8 cellular contexts compared by ENCODE assay signal in genomic region chrX:120468825-120469525, GRCh38. TPM values are rescaled to one million over a fixed set of nuclear protein-coding genes. Genes with fewer than 3 reads are reported as not detected.
A peak's percentile ranks its signal among the peaks of the same experiment; 100 is the strongest.
DNase-seq lines count a peak whose midpoint lies in the region; ATAC-seq, FAIRE-seq and TF ChIP-seq lines count a peak whose summit lies in the region.

TSS of gene LAMP2 (minus strand) at chrX:120469296. CDS start at chrX:120469169, 127 bp downstream.

- no peak within 1 kb of the TSS; the same call in 1 of the 2 replicates for H3K18ac ChIP-seq in H1 (ENCODE audit: extremely low read depth, low read length)
- peak within 1 kb of the TSS; percentile 61 for H3K18ac ChIP-seq in mesendoderm (ENCODE audit: low read length)

- no peak within 1 kb of the TSS for H2AFZ ChIP-seq in H1 (ENCODE audit: low read length)

- peaks cover 7% of the 10 kb centered on the region for H3K36me3 Mint-ChIP-seq in activated CD8-positive, alpha-beta memory T cell treated with anti-CD3 and anti-CD28 coated beads, Interleukin-2, amount 10 ng/mL, durations not matched to agents 7 days and 5 days

- peaks cover 0 to 1% of the 10 kb centered on the region in 2 experiments for H4K20me1 ChIP-seq in H1 (replicated peaks in 1 of 2; ENCODE audit: control insufficient read depth in 1 of 2, insufficient read depth in 2 of 2, low read length in 2 of 2)

- H3K27me3 ChIP-seq in HUES48 (ENCODE audit: control insufficient read depth, insufficient read depth, low read length) (no peaks in the 10 kb centered on the region), NT2/D1 (ENCODE audit: insufficient read depth, insufficient read length) (no peaks in the 10 kb centered on the region), H1 (replicated peaks in 1 of 4; ENCODE audit: control insufficient read depth in 3 of 4, extremely low read depth in 1 of 4, insufficient read depth in 3 of 4, low read length in 3 of 4) (no peaks in the 10 kb centered on the region), mesendoderm (ENCODE audit: insufficient read depth, low read length, poor library complexity) (no peaks in the 10 kb centered on the region)

- no peak for FAIRE-seq in H1 (lab: Jason Lieb, UNC)

- peak within 1 kb of the TSS; percentile 88 for H3K27ac Mint-ChIP-seq in activated CD8-positive, alpha-beta memory T cell treated with anti-CD3 and anti-CD28 coated beads, Interleukin-2, amount 10 ng/mL, durations not matched to agents 7 days and 5 days

- H3K36me3 ChIP-seq in HUES48 (ENCODE audit: control insufficient read depth, insufficient read depth, low read length): no peaks in the 10 kb centered on the region
- H3K36me3 ChIP-seq in NT2/D1 (ENCODE audit: insufficient read depth, insufficient read length, low read length): peaks cover 5% of the 10 kb centered on the region
- no peaks in the 10 kb centered on the region for H3K36me3 ChIP-seq in H1 (ENCODE audit: control insufficient read depth in 2 of 4, insufficient read depth in 4 of 4, low read length in 3 of 4)
- no peaks in the 10 kb centered on the region for H3K36me3 ChIP-seq in mesendoderm (ENCODE audit: control insufficient read depth, insufficient read depth, low read length)

- H3K4me3 Mint-ChIP-seq in activated CD8-positive, alpha-beta memory T cell treated with anti-CD3 and anti-CD28 coated beads, Interleukin-2, amount 10 ng/mL, durations not matched to agents 7 days and 5 days: peak within 1 kb of the TSS; percentile 99

- no peak within 1 kb of the TSS for H2BK5ac ChIP-seq in H1 (ENCODE audit: low read depth, low read length)
- no peak within 1 kb of the TSS for H2BK5ac ChIP-seq in mesendoderm (ENCODE audit: low read length)

- H3K79me2 ChIP-seq in H1 (ENCODE audit: control insufficient read depth in 1 of 2, insufficient read depth in 2 of 2, low read length in 2 of 2) (peaks cover 0 to 37% of the 10 kb centered on the region in 2 experiments; a peak in 2 of 4 replicates), mesendoderm (ENCODE audit: control insufficient read depth, insufficient read depth, low read length) (peaks cover 11% of the 10 kb centered on the region)

- H3K4me3 ChIP-seq in HUES48 (ENCODE audit: low read depth, low read length) (peak within 1 kb of the TSS; percentile 71), NT2/D1 (ENCODE audit: insufficient read length, low read depth) (peak within 1 kb of the TSS; percentile 67), H1 (ENCODE audit: extremely low read depth in 1 of 4, insufficient read depth in 2 of 4, low read depth in 3 of 4, low read length in 4 of 4) (peak within 1 kb of the TSS; percentile 74 to 96 (median 87)), mesendoderm (ENCODE audit: low read length) (peak within 1 kb of the TSS; percentile 82)

- peak within 1 kb of the TSS; percentile 86 for H3K9ac ChIP-seq in HUES48 (ENCODE audit: low read depth, low read length)
- H3K9ac ChIP-seq in NT2/D1 (ENCODE audit: insufficient read length, low read depth): peak within 1 kb of the TSS; percentile 85
- peak within 1 kb of the TSS in 3 of 4 experiments; percentile 79 to 91 (median 88); a peak in 6 of 7 replicates for H3K9ac ChIP-seq in H1 (replicated peaks in 1 of 4; ENCODE audit: extremely low read depth in 1 of 4, low read depth in 3 of 4, low read length in 3 of 4)
- peak within 1 kb of the TSS; percentile 86 for H3K9ac ChIP-seq in mesendoderm (ENCODE audit: low read length)

- no peak for TF ChIP-seq CTCF in H1 (IDR thresholded peaks at IDR 0.05; ENCODE audit: control extremely low read depth in 1 of 3, insufficient read depth in 1 of 3, low read depth in 1 of 3, low read length in 3 of 3)

- H2BK20ac ChIP-seq in H1 (ENCODE audit: low read length): no peak within 1 kb of the TSS

- WGBS in H1 (ENCODE audit: extremely low coverage in 1 of 2, insufficient coverage in 1 of 2, insufficient read length in 1 of 2, insufficient replicate concordance in 2 of 2, low coverage in 1 of 2, low lambda C conversion rate in 2 of 2, missing lambda C conversion rate in 1 of 2), 2 experiments: 1% methylated on average over 13 of the region's 50 CpGs; no CpG with 5 or more reads in 1 of the 2 experiments
- WGBS in mesendoderm (ENCODE audit: extremely low coverage, insufficient coverage, low lambda C conversion rate): no CpG with 5 or more reads among the region's 50 CpGs

- no peak within 1 kb of the TSS for H2BK12ac ChIP-seq in H1 (ENCODE audit: low read depth, low read length)

- no peak within 1 kb of the TSS for H3K4ac ChIP-seq in H1 (replicated peaks; ENCODE audit: insufficient read length, low read depth, low read length)
- H3K4ac ChIP-seq in mesendoderm (ENCODE audit: low read depth, low read length): peak within 1 kb of the TSS; percentile 4

- no peak for TF ChIP-seq RAD21 in H1 (IDR thresholded peaks at IDR 0.05 in 1 of 2, conservative IDR thresholded peaks at IDR 0.05 in 1 of 2; ENCODE audit: low read depth in 2 of 2, low read length in 2 of 2)

- POLR2A ChIA-PET in H1 (lab: Charles Lee; ENCODE audit: partially characterized antibody): interaction anchor here (0.6 to 1.2 kb wide), 4 partner anchors 17 to 104 kb away, joined by 3 to 4 read pairs (median 3); no protein-coding TSS in a partner anchor

- no peaks in the 10 kb centered on the region for H3K27me3 Mint-ChIP-seq in activated CD8-positive, alpha-beta memory T cell treated with anti-CD3 and anti-CD28 coated beads, Interleukin-2, amount 10 ng/mL, durations not matched to agents 7 days and 5 days

- TF ChIP-seq EP300 in H1 (IDR thresholded peaks at IDR 0.05; ENCODE audit: borderline replicate concordance in 1 of 2, low read depth in 2 of 2, low read length in 2 of 2): no peak

- H3K14ac ChIP-seq in H1 (ENCODE audit: insufficient read length): no peak within 1 kb of the TSS

- H3K4me1 Mint-ChIP-seq in activated CD8-positive, alpha-beta memory T cell treated with anti-CD3 and anti-CD28 coated beads, Interleukin-2, amount 10 ng/mL, durations not matched to agents 7 days and 5 days: peaks cover 20% of the 10 kb centered on the region

- H3K23me2 ChIP-seq in H1 (ENCODE audit: low read depth, low read length): no peaks in the 10 kb centered on the region

- no peak within 1 kb of the TSS for H4K5ac ChIP-seq in H1 (ENCODE audit: insufficient read length, low read depth, low read length)
- no peak within 1 kb of the TSS for H4K5ac ChIP-seq in mesendoderm (ENCODE audit: low read length)

- peak within 1 kb of the TSS; percentile 92; the same call in 1 of the 2 replicates for H4K8ac ChIP-seq in H1 (ENCODE audit: extremely low read depth, insufficient read depth, low read length)
- no peak within 1 kb of the TSS for H4K8ac ChIP-seq in mesendoderm (ENCODE audit: low read depth, low read length)

- H4K91ac ChIP-seq in H1 (replicated peaks; ENCODE audit: insufficient read length, low read length): no peak within 1 kb of the TSS

- peak; percentile 75 to 82; a peak in 2 of 3 replicates for TF ChIP-seq POLR2A in H1 (IDR thresholded peaks at IDR 0.05; ENCODE audit: control extremely low read depth in 1 of 2, low read depth in 2 of 2, low read length in 2 of 2)

- no peaks in the 10 kb centered on the region for H3K9me3 Mint-ChIP-seq in activated CD8-positive, alpha-beta memory T cell treated with anti-CD3 and anti-CD28 coated beads, Interleukin-2, amount 10 ng/mL, durations not matched to agents 7 days and 5 days (ENCODE audit: low read depth)

- H3K9me3 ChIP-seq in HUES48 (ENCODE audit: control insufficient read depth, insufficient read depth, low read length): no peaks in the 10 kb centered on the region
- H3K9me3 ChIP-seq in NT2/D1 (ENCODE audit: insufficient read depth, low read length): no peaks in the 10 kb centered on the region
- H3K9me3 ChIP-seq in H1 (ENCODE audit: insufficient read depth in 2 of 2, low read depth in 1 of 2, low read length in 1 of 2): no peaks in the 10 kb centered on the region

- H3K4me2 ChIP-seq in H1 (ENCODE audit: insufficient read depth in 1 of 2, low read depth in 2 of 2, low read length in 2 of 2) (peak within 1 kb of the TSS; percentile 72 to 83), mesendoderm (ENCODE audit: low read length) (peak within 1 kb of the TSS; percentile 61)

- H2AK5ac ChIP-seq in H1 (ENCODE audit: low read depth, low read length) (no peak within 1 kb of the TSS), mesendoderm (ENCODE audit: low read length) (no peak within 1 kb of the TSS)

- peak; percentile 82 for DNase-seq in Caki2 (ENCODE audit: low read depth)
- peak; percentile 83 for DNase-seq in NT2/D1 (ENCODE audit: low read depth, low spot score)
- peak; percentile 89 for DNase-seq in activated CD8-positive, alpha-beta memory T cell treated with anti-CD3 and anti-CD28 coated beads, Interleukin-2, amount 10 ng/mL, durations not matched to agents 7 days and 5 days
- peak; percentile 47 to 79 for DNase-seq in H1 (ENCODE audit: low read depth in 1 of 2, low spot score in 2 of 2)
- DNase-seq in mesendoderm: peak; percentile 94
- DNase-seq in stimulated activated CD8-positive, alpha-beta memory T cell treated with anti-CD3 and anti-CD28 coated beads, Interleukin-12 subunit alpha, Interleukin-12 subunit beta, amount 100 ng/mL, for 4 hours (ENCODE audit: low read depth): peak; percentile 61

- no peaks in the 10 kb centered on the region; the same call in 1 of the 2 replicates for H3K79me1 ChIP-seq in H1 (ENCODE audit: low read depth, low read length)
- no peaks in the 10 kb centered on the region for H3K79me1 ChIP-seq in mesendoderm (ENCODE audit: low read length)

- in situ Hi-C loops in Caki2 (cut with HindIII; ENCODE audit: low pct_unique_long_range_greater_than_20kb, low sequenced_read_pairs): no loop called here

- ATAC-seq in GM21423 (IDR thresholded peaks at IDR 0.05; ENCODE audit: unreplicated experiment): peak; percentile 97
- ATAC-seq in activated CD8-positive, alpha-beta memory T cell treated with anti-CD3 and anti-CD28 coated beads, Interleukin-2, amount 10 ng/mL, durations not matched to agents 7 days and 5 days: peak; percentile 98

- CTCF ChIA-PET in activated CD8-positive, alpha-beta memory T cell treated with anti-CD3 and anti-CD28 coated beads, Interleukin-2, amount 10 ng/mL, durations not matched to agents 7 days and 5 days (lab: Charles Lee): interaction anchor here (1.3 to 1.7 kb wide), 2 partner anchors 9 to 12 kb away, joined by 3 to 4 read pairs; no protein-coding TSS in a partner anchor
- CTCF ChIA-PET in H1 (lab: Charles Lee; ENCODE audit: partially characterized antibody): no interaction called here

- H2BK120ac ChIP-seq in H1 (replicated peaks; ENCODE audit: low read depth, low read length) (no peak within 1 kb of the TSS), mesendoderm (ENCODE audit: low read depth, low read length) (peak within 1 kb of the TSS; percentile 28)

- H3K23ac ChIP-seq in H1 (ENCODE audit: insufficient read length): no peak within 1 kb of the TSS
- no peak within 1 kb of the TSS for H3K23ac ChIP-seq in mesendoderm (ENCODE audit: low read length)

- peak within 1 kb of the TSS; percentile 95 for H3K27ac ChIP-seq in HUES48 (ENCODE audit: low read depth, low read length)
- H3K27ac ChIP-seq in H1 (ENCODE audit: low read depth, low read length): peak within 1 kb of the TSS; percentile 87; the same call in 1 of the 2 replicates
- peak within 1 kb of the TSS; percentile 79 for H3K27ac ChIP-seq in mesendoderm (ENCODE audit: low read depth, low read length)

- H3K4me1 ChIP-seq in HUES48 (ENCODE audit: control insufficient read depth, insufficient read depth, low read length) (no peaks in the 10 kb centered on the region), NT2/D1 (ENCODE audit: insufficient read depth, insufficient read length) (no peaks in the 10 kb centered on the region), H1 (replicated peaks in 1 of 4; ENCODE audit: control insufficient read depth in 3 of 4, insufficient read depth in 4 of 4, low read length in 3 of 4) (no peaks in the 10 kb centered on the region), mesendoderm (ENCODE audit: control insufficient read depth, low read depth, low read length) (no peaks in the 10 kb centered on the region)

- H3K56ac ChIP-seq in H1 (replicated peaks; ENCODE audit: insufficient read length, low read depth, low read length) (no peak within 1 kb of the TSS), mesendoderm (ENCODE audit: low read length) (peak within 1 kb of the TSS; percentile 86)

- H2BK15ac ChIP-seq in H1 (ENCODE audit: low read length) (no peak within 1 kb of the TSS), mesendoderm (replicated peaks; ENCODE audit: low read depth) (no peak within 1 kb of the TSS)

RNA-seq across cellular contexts. Expression of gene LAMP2, which starts in this region (rescaled TPM):
- 127 and 128 TPM in 2 replicates for total RNA-seq in Caki2 (2014; rRNA removed; shearing (Covaris generic); ENCODE audit: low replicate concordance)
- total RNA-seq in activated CD8-positive, alpha-beta memory T cell treated with anti-CD3 and anti-CD28 coated beads, Interleukin-2, amount 10 ng/mL, durations not matched to agents 7 days and 5 days: 10 to 100 TPM; 41.2 to 44.7 TPM
- 29.9 and 31.4 TPM in 2 replicates for total RNA-seq in H1 (2021; fragmentation: NEBNext Ultra II Directional; extraction: Animal tissue kit (Norgen Biotek cat#: 25700))
- polyA plus RNA-seq in H1 (2011; rRNA removed): 14.3 and 21.2 TPM in 2 replicates
- polyA plus RNA-seq in H1 (2011; cell fraction: cytosol; rRNA removed): 21.9 TPM
- polyA plus RNA-seq in H1 (2011; cell fraction: nucleus; rRNA removed): 13.7 TPM
- polyA plus RNA-seq in H1 (2012, experiment 1 of 2): 20.1 to 23.8 TPM (median 20.9 TPM) in 4 replicates
- polyA plus RNA-seq in H1 (2012, experiment 2 of 2): 4.7 TPM
- 40.6 TPM for polyA plus RNA-seq in H1 (2013, experiment 1 of 2)
- polyA plus RNA-seq in H1 (2013, experiment 2 of 2): 42.3 TPM
- polyA minus RNA-seq in H1 (2011; rRNA and poly(A)+ RNA removed): 29.2 and 55.0 TPM in 2 replicates
- 32.3 TPM for polyA minus RNA-seq in H1 (2011; cell fraction: cytosol; rRNA and poly(A)+ RNA removed)
- polyA minus RNA-seq in H1 (2011; cell fraction: nucleus; rRNA and poly(A)+ RNA removed): 21.5 TPM
- 26.2 TPM for polyA plus RNA-seq in mesendoderm (2013, experiment 1 of 2)
- 26.5 TPM for polyA plus RNA-seq in mesendoderm (2013, experiment 2 of 2)

Comparison
In these comparisons a context has a peak if more than half of its experiments do, and no peak if none do; other contexts are left out.
1. Peak in every context shown above with its lines: DNase-seq, ATAC-seq, H3K4me3 ChIP-seq and H3K27ac ChIP-seq.